In genomic region chr2:96093528-96093927, GRCh38 we compare ENCODE assay signal across 21 cellular contexts. TPM values are rescaled to one million over a fixed set of nuclear protein-coding genes. Genes with fewer than 3 reads are reported as not detected.
"Had no signal": no experiment of that assay in that cellular context is flagged by ENCODE, and none has a peak within 500 bp of the region (broad histone marks: within the 10 kb centered on the region; RNA-seq: fewer than 3 reads in every experiment).

No MANE protein-coding gene starts in this region.

- H3K27ac ChIP-seq: body of pancreas, left lung, stomach, suprapubic skin, tibial nerve, VCaP had no signal

- H3K4me3 ChIP-seq: body of pancreas, left lung, stomach, suprapubic skin, tibial nerve had no signal

- H3K9me3 ChIP-seq: body of pancreas, left lung, stomach, suprapubic skin, tibial nerve had no signal

- H3K27me3 ChIP-seq: body of pancreas, stomach, suprapubic skin, tibial nerve had no signal

- H3K4me1 ChIP-seq: left lung, tibial nerve had no signal

- H3K36me3 ChIP-seq: left lung, stomach, suprapubic skin, tibial nerve had no signal

- DNase-seq: activated CD4-positive, alpha-beta T cell treated with anti-CD3 and anti-CD28 coated beads, Interleukin-2, amount 50 U/mL, for 1 hour; activated CD8-positive, alpha-beta T cell treated with anti-CD3 and anti-CD28 coated beads, Interleukin-2, amount 10 ng/mL, durations not matched to agents 7 days and 5 days; activated T-cell treated with anti-CD3 and anti-CD28 coated beads, Interleukin-2, amount 50 U/mL, for 48 hours; anterior cingulate cortex; body of pancreas; effector memory CD4-positive, alpha-beta T cell; foreskin melanocyte; left lung; nephron progenitor cell; nucleus accumbens; small intestine had no signal

- ATAC-seq: activated CD8-positive, alpha-beta T cell treated with anti-CD3 and anti-CD28 coated beads, Interleukin-2, amount 10 ng/mL, durations not matched to agents 7 days and 5 days; body of pancreas; left lung; sciatic nerve; stimulated activated memory B cell treated with anti-CD40 and anti-IgM and Interleukin-4, amounts not matched to agents 10 μg/mL and 1 μg/mL and 100 μg/mL, for 72 hours had no signal

RNA-seq across cellular contexts. Expression of gene ADRA2B, which starts 22.8 kb away (rescaled TPM):
- total RNA-seq: myocyte had no signal

RNA-seq across cellular contexts. Expression of gene ASTL, which starts 44.8 kb away (rescaled TPM):
- total RNA-seq: body of pancreas; dermis microvascular lymphatic vessel endothelial cell; kidney epithelial cell; left lung; myocyte; stomach; T-helper 2 cell treated with Interferon-gamma antibody and Interleukin-4, amounts not matched to agents 100 ng/mL and 5 ng/mL, for 36 hours had no signal

RNA-seq across cellular contexts. Expression of gene GPAT2, which starts 58.8 kb away (rescaled TPM):
- total RNA-seq: myocyte had no signal
